In genomic region chr11:2992234-2992999, GRCh38 we compare ENCODE assay signal across 8 cellular contexts. TPM values are rescaled to one million over a fixed set of nuclear protein-coding genes. Genes with fewer than 3 reads are reported as not detected.
A peak's percentile ranks its signal among the peaks of the same experiment; 100 is the strongest.
DNase-seq lines count a peak whose midpoint lies in the region; ATAC-seq, FAIRE-seq and TF ChIP-seq lines count a peak whose summit lies in the region.

Gene NAP1L4 (minus strand): TSS chr11:2992329. CDS start chr11:2979220, 13,109 bp downstream.

- TF ChIP-seq CTCF in VCaP (conservative IDR thresholded peaks at IDR 0.05) (no peak), breast epithelium (IDR thresholded peaks at IDR 0.05) (no peak)

- no peak for TF ChIP-seq POLR2A in breast epithelium (IDR thresholded peaks at IDR 0.05)

- H3K4me3 ChIP-seq in ACC112 (ENCODE audit: low read depth, low read length) (peak within 1 kb of the TSS; percentile 90), breast epithelium (peak within 1 kb of the TSS; percentile 78 to 91 (median 78)), iPS-20b (ENCODE audit: low read length) (peak within 1 kb of the TSS; percentile 100), small intestine (ENCODE audit: low read depth in 1 of 2, low read length in 2 of 2) (peak within 1 kb of the TSS; percentile 73 to 97)

- peak within 1 kb of the TSS; percentile 89 for H2AFZ ChIP-seq in ACC112 (ENCODE audit: low read length, unreplicated experiment)

- no peak for FAIRE-seq in small intestine (lab: Jason Lieb, UNC)

- H3K4me1 ChIP-seq in ACC112 (ENCODE audit: control insufficient read depth, insufficient read depth, low read length, unreplicated experiment) (peaks cover 17% of the 10 kb centered on the region), breast epithelium (peaks cover 0 to 4% of the 10 kb centered on the region in 2 donors), iPS-20b (ENCODE audit: insufficient read depth, low read length) (peaks cover 22% of the 10 kb centered on the region), small intestine (ENCODE audit: control insufficient read depth in 2 of 2, insufficient read depth in 1 of 2, low read depth in 1 of 2, low read length in 1 of 2) (peaks cover 0 to 5% of the 10 kb centered on the region in 2 donors)

- DNase-seq in NCI-H2196 treated with DMSO at 0.1 percent for 48 hours (lab: John Stamatoyannopoulos, UW; ENCODE audit: unreplicated experiment) (peak; percentile 95), breast epithelium (ENCODE audit: low spot score in 2 of 2) (peak; percentile 96), small intestine (peak; percentile 97)

- intact Hi-C loops in breast epithelium (cut with DNase I; ENCODE audit: low total_unique reads): no loop called here

- peak within 1 kb of the TSS; percentile 95 for H3K9ac ChIP-seq in iPS-20b (ENCODE audit: low read depth, low read length)

- 0 to 1% (median 0%) methylated on average over 66 to 77 of the region's 77 CpGs for WGBS in small intestine, 3 donors

- no peaks in the 10 kb centered on the region for H3K36me3 ChIP-seq in ACC112 (ENCODE audit: insufficient read depth, low read length)
- no peaks in the 10 kb centered on the region for H3K36me3 ChIP-seq in breast epithelium
- peaks cover 4% of the 10 kb centered on the region for H3K36me3 ChIP-seq in iPS-20b (ENCODE audit: insufficient read depth, low read depth, low read length)
- no peaks in the 10 kb centered on the region for H3K36me3 ChIP-seq in small intestine (ENCODE audit: control insufficient read depth in 2 of 2, insufficient read depth in 2 of 2, low read length in 2 of 2)

- H3K27ac ChIP-seq in ACC112 (ENCODE audit: low read depth, low read length) (peak within 1 kb of the TSS; percentile 77), VCaP (peak within 1 kb of the TSS; percentile 91), breast epithelium (peak within 1 kb of the TSS; percentile 97 to 98), iPS-20b (ENCODE audit: low read length) (peak within 1 kb of the TSS; percentile 83), small intestine (ENCODE audit: low read depth in 1 of 2, low read length in 1 of 2) (peak within 1 kb of the TSS; percentile 98 to 99)

- no peaks in the 10 kb centered on the region for H3K9me3 ChIP-seq in breast epithelium
- no peaks in the 10 kb centered on the region for H3K9me3 ChIP-seq in iPS-20b (ENCODE audit: insufficient read depth, low read depth, low read length)
- H3K9me3 ChIP-seq in small intestine (ENCODE audit: control insufficient read depth, low read depth): no peaks in the 10 kb centered on the region

- H3K27me3 ChIP-seq in ACC112 (ENCODE audit: insufficient read depth, low read length) (no peaks in the 10 kb centered on the region), breast epithelium (no peaks in the 10 kb centered on the region), iPS-20b (ENCODE audit: insufficient read depth, low read length) (no peaks in the 10 kb centered on the region), small intestine (ENCODE audit: control insufficient read depth in 2 of 2, insufficient read depth in 2 of 2, low read length in 2 of 2) (no peaks in the 10 kb centered on the region)

- H3K79me2 ChIP-seq in ACC112 (ENCODE audit: control insufficient read depth, insufficient read depth, low read length, unreplicated experiment): peaks cover 47% of the 10 kb centered on the region

- ATAC-seq in GM18870 (IDR thresholded peaks at IDR 0.05; ENCODE audit: unreplicated experiment) (peak; percentile 74), HG03135 (IDR thresholded peaks at IDR 0.05; ENCODE audit: unreplicated experiment) (peak; percentile 79)

RNA-seq across cellular contexts. Expression of gene NAP1L4, which starts in this region (rescaled TPM):
- 100 to 1,000 TPM in 1 of 3 donors, 10 to 100 TPM in 2; 87.1 to 167 (median 98.3) TPM for total RNA-seq in breast epithelium
- 10 to 100 TPM; 75.1 to 85.0 (median 84.1) TPM for polyA plus RNA-seq in small intestine

Comparison
In these comparisons a context has a peak if more than half of its experiments do, and no peak if none do; other contexts are left out.
1. Peak in every context shown above with its lines: DNase-seq, ATAC-seq, H3K4me3 ChIP-seq and H3K27ac ChIP-seq.